In the genomic region with DNA sequence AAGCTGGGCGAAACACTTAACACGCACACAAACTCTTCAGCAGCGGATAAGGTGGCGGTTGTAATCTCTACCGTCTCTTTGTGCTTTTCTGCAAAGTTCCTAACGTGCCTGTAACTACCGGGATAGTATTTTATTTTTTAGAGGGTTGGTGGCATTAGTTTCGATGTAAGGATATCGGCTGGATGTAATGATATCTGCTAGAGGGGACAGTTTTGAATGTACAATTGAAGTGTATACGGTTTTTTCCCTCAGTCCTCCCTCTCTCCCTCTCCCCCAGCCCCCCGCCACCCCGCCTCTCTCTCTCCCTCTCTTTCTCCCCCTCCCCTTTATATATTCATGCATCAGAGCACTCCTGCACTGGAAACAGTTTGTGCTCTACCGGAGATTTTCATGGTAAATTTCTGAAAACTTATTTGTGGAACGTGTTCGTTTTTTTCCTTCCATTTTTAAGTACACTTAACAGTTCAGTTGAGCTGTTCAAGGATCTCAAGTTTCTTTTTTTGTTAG, we compare ENCODE assay signal across 8 cellular contexts. TPM values are rescaled to one million over a fixed set of nuclear protein-coding genes. Genes with fewer than 3 reads are reported as not detected.
DNase-seq lines count a peak whose midpoint lies in the region; ATAC-seq, FAIRE-seq and TF ChIP-seq lines count a peak whose summit lies in the region.

No MANE protein-coding gene starts in this region.

- peaks cover 56% of the 10 kb centered on the region for H3K79me2 ChIP-seq in KMS-11 (ENCODE audit: insufficient read depth, low read depth)
- H3K79me2 ChIP-seq in astrocyte (ENCODE audit: insufficient read depth, low read length), result peaks cover 50% of the 10 kb centered on the region

- ATAC-seq in lung (ENCODE audit: insufficient read depth, low FRiP score), result no peak
- ATAC-seq in HG02759 (IDR thresholded peaks at IDR 0.05; ENCODE audit: unreplicated experiment), result no peak

- TF ChIP-seq CTCF in AG04450 (IDR thresholded peaks at IDR 0.05; ENCODE audit: low read depth, low read length) (no peak), KMS-11 (conservative IDR thresholded peaks at IDR 0.05; ENCODE audit: low read depth, low read length) (no peak), astrocyte (IDR thresholded peaks at IDR 0.05; ENCODE audit: insufficient read depth, low read depth, low read length) (no peak), lung (IDR thresholded peaks at IDR 0.05; ENCODE audit: control extremely low read depth, extremely low read depth) (no peak)

- H3K27me3 Mint-ChIP-seq in astrocyte (ENCODE audit: low read depth, unreplicated experiment), result no peaks in the 10 kb centered on the region

- peak overlapping the region; percentile 66 for H3K4me2 ChIP-seq in KMS-11
- H3K4me2 ChIP-seq in astrocyte (ENCODE audit: low read length), result peak overlapping the region; percentile 94

- no peaks in the 10 kb centered on the region for H3K36me3 ChIP-seq in KMS-11 (ENCODE audit: insufficient read depth)
- no peaks in the 10 kb centered on the region for H3K36me3 ChIP-seq in astrocyte (ENCODE audit: insufficient read depth, low read length)
- H3K36me3 ChIP-seq in lung (ENCODE audit: control insufficient read depth in 2 of 2, insufficient read depth in 2 of 2, low read length in 2 of 2), result no peaks in the 10 kb centered on the region

- H3K4me1 Mint-ChIP-seq in astrocyte (ENCODE audit: low read depth, unreplicated experiment), result peaks cover 4% of the 10 kb centered on the region

- peak overlapping the region; percentile 58 for H3K27ac ChIP-seq in AG04450 (ENCODE audit: low read depth, low read length)
- H3K27ac ChIP-seq in KMS-11, result peak overlapping the region; percentile 79
- peak overlapping the region; percentile 81 for H3K27ac ChIP-seq in astrocyte (ENCODE audit: low read depth, low read length)
- H3K27ac ChIP-seq in lung (ENCODE audit: low read depth in 1 of 2, low read length in 1 of 2), result peak overlapping the region; percentile 87 to 99

- H3K4me1 ChIP-seq in KMS-11 (ENCODE audit: low read depth, poor library complexity, severe bottlenecking) (peaks cover 59% of the 10 kb centered on the region), astrocyte (ENCODE audit: insufficient read depth, low read length) (peaks cover 22% of the 10 kb centered on the region), lung (ENCODE audit: control insufficient read depth in 2 of 2, insufficient read depth in 2 of 2, low read length in 2 of 2) (no peaks in the 10 kb centered on the region)

- no peak overlapping the region for H3K27ac Mint-ChIP-seq in astrocyte (ENCODE audit: unreplicated experiment)

- DNase-seq in AG04450 (ENCODE audit: low read depth, low spot score) (no peak), astrocyte (ENCODE audit: low read depth) (no peak), lung (ENCODE audit: low spot score) (no peak), SW 1271 (lab: John Stamatoyannopoulos, UW) (no peak), SIG-M5 treated with dmso at 0.1 percent for 504 hours (lab: John Stamatoyannopoulos, UW; ENCODE audit: unreplicated experiment) (no peak)
- DNase-seq in activated CD4-positive, alpha-beta T cell treated with anti-CD3 and anti-CD28 coated beads, Interleukin-2, amount 50 U/mL, for 4 hours, result no peak

- H3K4me3 Mint-ChIP-seq in astrocyte (ENCODE audit: unreplicated experiment), result no peak overlapping the region

- CTCF ChIA-PET in AG04450 (lab: Charles Lee), result interaction anchor here (0.7 to 2.0 kb wide), 4 partner anchors 9 to 376 kb away, joined by 3 to 11 read pairs (median 4); no protein-coding TSS in a partner anchor

- WGBS in lung, 2 donors, result 1% methylated on average over 15 of the region's 15 CpGs

- no peaks in the 10 kb centered on the region for H3K36me3 Mint-ChIP-seq in astrocyte (ENCODE audit: low read depth, unreplicated experiment)

- H4K20me1 ChIP-seq in KMS-11 (ENCODE audit: insufficient read depth) (no peaks in the 10 kb centered on the region), astrocyte (ENCODE audit: insufficient read depth, low read length) (peaks cover 24% of the 10 kb centered on the region)

- no peaks in the 10 kb centered on the region for H3K27me3 ChIP-seq in AG04450 (ENCODE audit: control insufficient read depth, insufficient read depth, low read length)
- H3K27me3 ChIP-seq in KMS-11 (ENCODE audit: insufficient read depth, low read depth), result no peaks in the 10 kb centered on the region
- H3K27me3 ChIP-seq in astrocyte (ENCODE audit: insufficient read depth, low read length), result no peaks in the 10 kb centered on the region
- H3K27me3 ChIP-seq in lung (ENCODE audit: control insufficient read depth, insufficient read depth), result no peaks in the 10 kb centered on the region

- H3K9me3 ChIP-seq in AG04450 (ENCODE audit: control insufficient read depth, insufficient read depth, low read length), result no peaks in the 10 kb centered on the region
- H3K9me3 ChIP-seq in astrocyte (ENCODE audit: insufficient read depth, low read depth, low read length), result no peaks in the 10 kb centered on the region
- H3K9me3 ChIP-seq in lung (ENCODE audit: control insufficient read depth in 2 of 2, insufficient read depth in 1 of 2, low read length in 1 of 2), result no peaks in the 10 kb centered on the region

- POLR2A ChIA-PET in AG04450 (lab: Yijun Ruan, JAX), result interaction anchor here (1.2 kb wide), 1 partner anchor 109 kb away, joined by 5 read pairs; no protein-coding TSS in a partner anchor

- peak overlapping the region; percentile 90 for H3K4me3 ChIP-seq in AG04450 (ENCODE audit: low read depth, low read length)
- no peak overlapping the region for H3K4me3 ChIP-seq in KMS-11 (IDR thresholded peaks at IDR 0.05; ENCODE audit: insufficient read depth, low read depth, low read length)
- peak overlapping the region; percentile 77 for H3K4me3 ChIP-seq in astrocyte (ENCODE audit: insufficient read depth, low read depth, low read length)
- H3K4me3 ChIP-seq in lung, result peak overlapping the region; percentile 92

- FAIRE-seq in astrocyte (lab: Jason Lieb, UNC), result no peak

- peak overlapping the region; percentile 33; the same call in 1 of the 2 replicates for H2AFZ ChIP-seq in KMS-11 (ENCODE audit: low read depth)
- H2AFZ ChIP-seq in astrocyte (ENCODE audit: low read depth, low read length), result peak overlapping the region; percentile 76

- H3K9me3 Mint-ChIP-seq in astrocyte (ENCODE audit: unreplicated experiment), result no peaks in the 10 kb centered on the region

- H3K9ac ChIP-seq in KMS-11 (peak overlapping the region; percentile 78), astrocyte (ENCODE audit: low read length) (peak overlapping the region; percentile 83)

RNA-seq across cellular contexts. Expression of a gene that starts 1.6 kb away (rescaled TPM):
- polyA plus RNA-seq in AG04450 (2011; rRNA removed) (8.1 and 13.5 TPM in 2 replicates), lung (10 to 100 TPM in 1 of 2 donors, 1 to 10 TPM in 1; 2.5 to 13.9 TPM)
- polyA minus RNA-seq in AG04450 (2011; rRNA and poly(A)+ RNA removed), result 32.3 and 32.9 TPM in 2 replicates
- total RNA-seq in astrocyte (15.3 and 24.2 TPM in 2 replicates), lung (10 to 100 TPM; 28.1 to 60.2 TPM)
